In the genomic region with DNA sequence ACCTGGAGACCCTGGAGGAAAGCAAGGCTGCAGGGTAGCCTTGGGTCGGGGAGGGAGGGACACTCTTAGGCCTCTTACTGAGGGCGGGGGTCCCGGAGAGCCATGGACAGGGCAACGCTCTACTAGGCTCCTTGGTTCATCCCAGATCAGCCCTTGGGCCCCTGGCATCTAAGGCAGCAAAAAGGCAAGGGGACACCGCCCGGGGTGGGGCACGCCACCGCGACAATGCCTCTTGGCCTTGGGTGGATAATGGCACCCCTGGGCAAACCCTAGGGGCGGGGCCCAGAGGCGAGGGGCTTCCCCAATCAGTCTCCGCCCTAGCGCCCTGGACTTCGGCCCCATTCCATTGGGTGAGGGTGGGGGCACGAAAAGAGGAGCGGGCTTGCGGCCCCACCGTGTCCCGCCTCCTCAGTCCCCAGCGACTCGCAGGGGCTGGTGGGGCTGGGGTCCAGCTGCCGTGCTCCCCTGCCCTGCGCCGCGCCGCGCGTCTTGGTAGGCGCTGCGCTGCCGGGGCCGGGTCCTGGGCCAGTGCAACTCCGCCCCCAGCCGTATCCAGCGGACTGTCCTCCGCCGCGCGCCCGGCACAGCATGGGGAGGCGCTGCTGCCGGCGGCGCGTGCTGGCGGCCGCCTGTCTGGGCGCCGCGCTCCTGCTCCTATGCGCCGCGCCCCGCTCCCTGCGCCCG, we compare ENCODE assay signal across 8 cellular contexts. TPM values are rescaled to one million over a fixed set of nuclear protein-coding genes. Genes with fewer than 3 reads are reported as not detected.
DNase-seq lines count a peak whose midpoint lies in the region; ATAC-seq and TF ChIP-seq lines count a peak whose summit lies in the region.

A gene with protein sequence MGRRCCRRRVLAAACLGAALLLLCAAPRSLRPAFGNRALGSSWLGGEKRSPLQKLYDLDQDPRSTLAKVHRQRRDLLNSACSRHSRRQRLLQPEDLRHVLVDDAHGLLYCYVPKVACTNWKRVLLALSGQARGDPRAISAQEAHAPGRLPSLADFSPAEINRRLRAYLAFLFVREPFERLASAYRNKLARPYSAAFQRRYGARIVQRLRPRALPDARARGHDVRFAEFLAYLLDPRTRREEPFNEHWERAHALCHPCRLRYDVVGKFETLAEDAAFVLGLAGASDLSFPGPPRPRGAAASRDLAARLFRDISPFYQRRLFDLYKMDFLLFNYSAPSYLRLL (plus strand): TSS at position 411 of the 684 bp plus-strand sequence. CDS start 178 bp downstream, at position 589.

- ATAC-seq in HG03095 (IDR thresholded peaks at IDR 0.05; ENCODE audit: unreplicated experiment): no peak
- ATAC-seq in HG03460 (IDR thresholded peaks at IDR 0.05; ENCODE audit: unreplicated experiment): no peak

- H3K4me1 ChIP-seq in iPS DF 6.9 (ENCODE audit: control insufficient read depth, insufficient read depth, low read length): peaks cover 5% of the 10 kb centered on the region; the same call in 1 of the 2 replicates

- H3K27me3 ChIP-seq in BJ (ENCODE audit: control insufficient read depth, insufficient read depth, low read length) (peaks cover 14% of the 10 kb centered on the region), iPS DF 6.9 (ENCODE audit: control insufficient read depth, insufficient read depth, low read length) (no peaks in the 10 kb centered on the region; the same call in 1 of the 2 replicates)

- in situ Hi-C loops in KBM-7 (cut with MboI; ENCODE audit: low pct_unique_long_range_greater_than_20kb, low sequenced_read_pairs): no loop called here

- H3K4me1 Mint-ChIP-seq in activated naive CD8-positive, alpha-beta T cell treated with anti-CD3 and anti-CD28 coated beads for 36 hours: no peaks in the 10 kb centered on the region

- CTCF ChIA-PET in BJ (lab: Yijun Ruan, JAX): interaction anchor here (0.8 to 2.8 kb wide), 9 partner anchors 12 to 1022 kb away, joined by 3 to 30 read pairs (median 6); no protein-coding TSS in a partner anchor

- H3K4me3 Mint-ChIP-seq in activated naive CD8-positive, alpha-beta T cell treated with anti-CD3 and anti-CD28 coated beads for 36 hours: no peak within 1 kb of the TSS

- H3K4me3 ChIP-seq in BJ (ENCODE audit: low read depth, low read length) (peak within 1 kb of the TSS; percentile 10; the same call in 1 of the 2 replicates), iPS DF 6.9 (ENCODE audit: low read length) (peak within 1 kb of the TSS; percentile 48; the same call in 1 of the 2 replicates), skeletal muscle cell (ENCODE audit: low read depth, low read length) (peak within 1 kb of the TSS; percentile 37)

- no peaks in the 10 kb centered on the region for H3K9me3 Mint-ChIP-seq in activated naive CD8-positive, alpha-beta T cell treated with anti-CD3 and anti-CD28 coated beads for 36 hours

- no CpG with 5 or more reads among the region's 56 CpGs for WGBS in iPS DF 6.9 (ENCODE audit: insufficient coverage, insufficient read length)

- no peak for TF ChIP-seq CTCF in BJ (IDR thresholded peaks at IDR 0.05; ENCODE audit: insufficient read depth, low read depth, low read length)

- H3K36me3 Mint-ChIP-seq in activated naive CD8-positive, alpha-beta T cell treated with anti-CD3 and anti-CD28 coated beads for 36 hours: no peaks in the 10 kb centered on the region

- POLR2A ChIA-PET in BJ (lab: Charles Lee): no interaction called here

- no peaks in the 10 kb centered on the region for H3K9me3 ChIP-seq in iPS DF 6.9 (ENCODE audit: control insufficient read depth, insufficient read depth, low read length)

- H3K36me3 ChIP-seq in BJ (ENCODE audit: control insufficient read depth, insufficient read depth, low read length): no peaks in the 10 kb centered on the region
- no peaks in the 10 kb centered on the region for H3K36me3 ChIP-seq in iPS DF 6.9 (ENCODE audit: control insufficient read depth, insufficient read depth, low read length)

- no peak within 1 kb of the TSS for H3K27ac ChIP-seq in iPS DF 6.9 (ENCODE audit: low read length)

- DNase-seq in BJ (ENCODE audit: low read depth) (no peak), KBM-7 (peak; percentile 66), iPS DF 6.9 (ENCODE audit: low read depth, low spot score) (no peak), skeletal muscle cell (ENCODE audit: low read depth) (no peak), COLO829 (ENCODE audit: low spot score) (no peak)
- peak; percentile 31 for DNase-seq in activated naive CD8-positive, alpha-beta T cell treated with anti-CD3 and anti-CD28 coated beads for 36 hours

- H3K27me3 Mint-ChIP-seq in activated naive CD8-positive, alpha-beta T cell treated with anti-CD3 and anti-CD28 coated beads for 36 hours: peaks cover 30% of the 10 kb centered on the region

- H3K27ac Mint-ChIP-seq in activated naive CD8-positive, alpha-beta T cell treated with anti-CD3 and anti-CD28 coated beads for 36 hours: no peak within 1 kb of the TSS

RNA-seq across cellular contexts. Expression of the gene that starts here (rescaled TPM):
- not detected in 2 replicates for polyA plus RNA-seq in BJ (2011; rRNA removed)
- not detected in 2 replicates for polyA minus RNA-seq in BJ (2011; rRNA and poly(A)+ RNA removed)
- total RNA-seq in activated naive CD8-positive, alpha-beta T cell treated with anti-CD3 and anti-CD28 coated beads for 36 hours: not detected

Comparison
In these comparisons a context has a peak if more than half of its experiments do, and no peak if none do; other contexts are left out.
1. Peak in DNase-seq in activated naive CD8-positive, alpha-beta T cell treated with anti-CD3 and anti-CD28 coated beads for 36 hours; RNA of the gene not detected or under 1 TPM.